ENCODE assay signal across 1 cellular context in the genomic region with DNA sequence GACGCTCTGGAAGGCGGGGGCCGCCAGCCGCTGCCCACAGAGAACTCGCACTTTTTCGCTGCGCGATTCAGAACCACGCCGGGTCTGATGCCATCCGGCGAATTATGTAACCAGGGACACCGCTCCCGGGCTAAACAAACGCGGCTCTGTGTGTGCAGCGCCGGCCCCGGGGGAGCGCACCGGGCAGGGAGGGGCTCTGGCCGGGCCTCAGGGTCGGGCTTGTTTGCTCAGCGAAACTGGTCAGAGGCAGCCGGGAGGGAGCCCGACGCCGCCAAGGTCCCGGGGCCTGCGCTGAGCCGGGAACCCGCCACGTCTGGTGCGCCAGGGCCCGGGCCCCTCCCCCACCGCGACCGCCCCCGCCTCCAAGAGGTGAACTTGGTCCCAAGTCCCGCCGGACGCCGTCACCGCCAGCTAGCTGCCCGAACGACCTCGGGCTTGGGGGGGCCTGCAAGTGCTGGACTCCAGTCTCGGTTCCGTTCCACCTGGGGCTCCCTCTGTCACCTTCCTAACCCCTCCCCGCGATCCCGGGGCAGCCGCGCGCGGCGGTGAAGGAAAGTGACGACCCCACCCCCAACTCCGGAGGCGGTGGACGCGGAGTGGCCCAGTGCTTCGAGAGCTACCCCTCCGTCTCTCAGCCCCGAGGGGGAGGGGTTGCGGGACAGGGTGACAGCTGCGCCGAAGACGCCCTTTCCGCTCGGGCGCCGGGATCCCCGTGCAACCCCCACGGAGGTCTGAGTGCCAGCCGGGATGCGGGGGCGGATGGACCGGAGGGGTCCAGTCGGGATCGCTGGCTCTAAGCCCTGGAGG.
TF ChIP-seq lines count a peak whose summit lies in the region.

No MANE protein-coding gene starts in this region.

TF ChIP-seq in HepG2, 621 proteins besides CTCF, POLR2A, EP300 and RAD21 (continued from another document and continues in another):
- TF ChIP-seq ZNF513 (CRISPR knock-in tag; conservative IDR thresholded peaks at IDR 0.05), result 0 out of 2 replicates have a peak, but pooled peaks have one; percentile 58
- TF ChIP-seq NONO (IDR thresholded peaks at IDR 0.05), result no peak
- peak; percentile 94 for TF ChIP-seq NONO (CRISPR knock-in tag; conservative IDR thresholded peaks at IDR 0.05)
- no peak for TF ChIP-seq CERS6 (CRISPR knock-in tag; IDR thresholded peaks at IDR 0.05)
- no peak for TF ChIP-seq TOPORS (CRISPR knock-in tag; IDR thresholded peaks at IDR 0.05)
- TF ChIP-seq ZNF614 (CRISPR knock-in tag; IDR thresholded peaks at IDR 0.05; ENCODE audit: borderline replicate concordance), result no peak
- TF ChIP-seq FOXA1 (IDR thresholded peaks at IDR 0.05), result no peak
- TF ChIP-seq FOXA1 (CRISPR knock-in tag; IDR thresholded peaks at IDR 0.05), result peak; percentile 92
- peak; percentile 37; the same call in 1 of the 2 replicates for TF ChIP-seq ZNF749 (CRISPR knock-in tag; IDR thresholded peaks at IDR 0.05; ENCODE audit: borderline replicate concordance)
- peak; percentile 42; the same call in 1 of the 2 replicates for TF ChIP-seq ZFP90 (CRISPR knock-in tag; IDR thresholded peaks at IDR 0.05; ENCODE audit: borderline replicate concordance)
- TF ChIP-seq DMAP1 (CRISPR knock-in tag; IDR thresholded peaks at IDR 0.05), result peak; percentile 81
- no peak for TF ChIP-seq ZNF883 (CRISPR knock-in tag; IDR thresholded peaks at IDR 0.05; ENCODE audit: not compliant biosample characterization)
- no peak for TF ChIP-seq JUND (CRISPR knock-in tag; IDR thresholded peaks at IDR 0.05)
- TF ChIP-seq, protein P1, sequence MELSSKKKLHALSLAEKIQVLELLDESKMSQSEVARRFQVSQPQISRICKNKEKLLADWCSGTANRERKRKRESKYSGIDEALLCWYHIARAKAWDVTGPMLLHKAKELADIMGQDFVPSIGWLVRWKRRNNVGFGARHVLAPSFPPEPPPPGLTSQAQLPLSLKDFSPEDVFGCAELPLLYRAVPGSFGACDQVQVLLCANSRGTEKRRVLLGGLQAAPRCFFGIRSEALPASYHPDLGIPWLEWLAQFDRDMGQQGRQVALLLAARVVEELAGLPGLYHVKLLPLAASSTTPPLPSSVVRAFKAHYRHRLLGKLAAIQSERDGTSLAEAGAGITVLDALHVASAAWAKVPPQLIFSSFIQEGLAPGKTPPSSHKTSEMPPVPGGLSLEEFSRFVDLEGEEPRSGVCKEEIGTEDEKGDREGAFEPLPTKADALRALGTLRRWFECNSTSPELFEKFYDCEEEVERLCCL (CRISPR knock-in tag; IDR thresholded peaks at IDR 0.05; ENCODE audit: borderline replicate concordance), result no peak
- peak; percentile 37; the same call in 1 of the 2 replicates for TF ChIP-seq NR2C2 (CRISPR knock-in tag; IDR thresholded peaks at IDR 0.05; ENCODE audit: borderline replicate concordance)
- TF ChIP-seq ZNF24 (IDR thresholded peaks at IDR 0.05), result no peak
- TF ChIP-seq, protein P2, sequence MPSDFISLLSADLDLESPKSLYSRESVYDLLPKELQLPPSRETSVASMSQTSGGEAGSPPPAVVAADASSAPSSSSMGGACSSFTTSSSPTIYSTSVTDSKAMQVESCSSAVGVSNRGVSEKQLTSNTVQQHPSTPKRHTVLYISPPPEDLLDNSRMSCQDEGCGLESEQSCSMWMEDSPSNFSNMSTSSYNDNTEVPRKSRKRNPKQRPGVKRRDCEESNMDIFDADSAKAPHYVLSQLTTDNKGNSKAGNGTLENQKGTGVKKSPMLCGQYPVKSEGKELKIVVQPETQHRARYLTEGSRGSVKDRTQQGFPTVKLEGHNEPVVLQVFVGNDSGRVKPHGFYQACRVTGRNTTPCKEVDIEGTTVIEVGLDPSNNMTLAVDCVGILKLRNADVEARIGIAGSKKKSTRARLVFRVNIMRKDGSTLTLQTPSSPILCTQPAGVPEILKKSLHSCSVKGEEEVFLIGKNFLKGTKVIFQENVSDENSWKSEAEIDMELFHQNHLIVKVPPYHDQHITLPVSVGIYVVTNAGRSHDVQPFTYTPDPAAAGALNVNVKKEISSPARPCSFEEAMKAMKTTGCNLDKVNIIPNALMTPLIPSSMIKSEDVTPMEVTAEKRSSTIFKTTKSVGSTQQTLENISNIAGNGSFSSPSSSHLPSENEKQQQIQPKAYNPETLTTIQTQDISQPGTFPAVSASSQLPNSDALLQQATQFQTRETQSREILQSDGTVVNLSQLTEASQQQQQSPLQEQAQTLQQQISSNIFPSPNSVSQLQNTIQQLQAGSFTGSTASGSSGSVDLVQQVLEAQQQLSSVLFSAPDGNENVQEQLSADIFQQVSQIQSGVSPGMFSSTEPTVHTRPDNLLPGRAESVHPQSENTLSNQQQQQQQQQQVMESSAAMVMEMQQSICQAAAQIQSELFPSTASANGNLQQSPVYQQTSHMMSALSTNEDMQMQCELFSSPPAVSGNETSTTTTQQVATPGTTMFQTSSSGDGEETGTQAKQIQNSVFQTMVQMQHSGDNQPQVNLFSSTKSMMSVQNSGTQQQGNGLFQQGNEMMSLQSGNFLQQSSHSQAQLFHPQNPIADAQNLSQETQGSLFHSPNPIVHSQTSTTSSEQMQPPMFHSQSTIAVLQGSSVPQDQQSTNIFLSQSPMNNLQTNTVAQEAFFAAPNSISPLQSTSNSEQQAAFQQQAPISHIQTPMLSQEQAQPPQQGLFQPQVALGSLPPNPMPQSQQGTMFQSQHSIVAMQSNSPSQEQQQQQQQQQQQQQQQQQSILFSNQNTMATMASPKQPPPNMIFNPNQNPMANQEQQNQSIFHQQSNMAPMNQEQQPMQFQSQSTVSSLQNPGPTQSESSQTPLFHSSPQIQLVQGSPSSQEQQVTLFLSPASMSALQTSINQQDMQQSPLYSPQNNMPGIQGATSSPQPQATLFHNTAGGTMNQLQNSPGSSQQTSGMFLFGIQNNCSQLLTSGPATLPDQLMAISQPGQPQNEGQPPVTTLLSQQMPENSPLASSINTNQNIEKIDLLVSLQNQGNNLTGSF (CRISPR knock-in tag; IDR thresholded peaks at IDR 0.05), result no peak
- TF ChIP-seq ZNF543 (CRISPR knock-in tag; IDR thresholded peaks at IDR 0.05), result no peak
- TF ChIP-seq REXO4 (CRISPR knock-in tag; IDR thresholded peaks at IDR 0.05; ENCODE audit: borderline replicate concordance), result no peak
- no peak; the same call in 1 of the 2 replicates for TF ChIP-seq NR2F2 (IDR thresholded peaks at IDR 0.05; ENCODE audit: borderline replicate concordance, low read depth)
- TF ChIP-seq HMG20A (CRISPR knock-in tag; IDR thresholded peaks at IDR 0.05; ENCODE audit: borderline replicate concordance), result peak; percentile 52; the same call in 1 of the 2 replicates
- no peak for TF ChIP-seq ZSCAN12 (CRISPR knock-in tag; IDR thresholded peaks at IDR 0.05)
- TF ChIP-seq, protein P3, sequence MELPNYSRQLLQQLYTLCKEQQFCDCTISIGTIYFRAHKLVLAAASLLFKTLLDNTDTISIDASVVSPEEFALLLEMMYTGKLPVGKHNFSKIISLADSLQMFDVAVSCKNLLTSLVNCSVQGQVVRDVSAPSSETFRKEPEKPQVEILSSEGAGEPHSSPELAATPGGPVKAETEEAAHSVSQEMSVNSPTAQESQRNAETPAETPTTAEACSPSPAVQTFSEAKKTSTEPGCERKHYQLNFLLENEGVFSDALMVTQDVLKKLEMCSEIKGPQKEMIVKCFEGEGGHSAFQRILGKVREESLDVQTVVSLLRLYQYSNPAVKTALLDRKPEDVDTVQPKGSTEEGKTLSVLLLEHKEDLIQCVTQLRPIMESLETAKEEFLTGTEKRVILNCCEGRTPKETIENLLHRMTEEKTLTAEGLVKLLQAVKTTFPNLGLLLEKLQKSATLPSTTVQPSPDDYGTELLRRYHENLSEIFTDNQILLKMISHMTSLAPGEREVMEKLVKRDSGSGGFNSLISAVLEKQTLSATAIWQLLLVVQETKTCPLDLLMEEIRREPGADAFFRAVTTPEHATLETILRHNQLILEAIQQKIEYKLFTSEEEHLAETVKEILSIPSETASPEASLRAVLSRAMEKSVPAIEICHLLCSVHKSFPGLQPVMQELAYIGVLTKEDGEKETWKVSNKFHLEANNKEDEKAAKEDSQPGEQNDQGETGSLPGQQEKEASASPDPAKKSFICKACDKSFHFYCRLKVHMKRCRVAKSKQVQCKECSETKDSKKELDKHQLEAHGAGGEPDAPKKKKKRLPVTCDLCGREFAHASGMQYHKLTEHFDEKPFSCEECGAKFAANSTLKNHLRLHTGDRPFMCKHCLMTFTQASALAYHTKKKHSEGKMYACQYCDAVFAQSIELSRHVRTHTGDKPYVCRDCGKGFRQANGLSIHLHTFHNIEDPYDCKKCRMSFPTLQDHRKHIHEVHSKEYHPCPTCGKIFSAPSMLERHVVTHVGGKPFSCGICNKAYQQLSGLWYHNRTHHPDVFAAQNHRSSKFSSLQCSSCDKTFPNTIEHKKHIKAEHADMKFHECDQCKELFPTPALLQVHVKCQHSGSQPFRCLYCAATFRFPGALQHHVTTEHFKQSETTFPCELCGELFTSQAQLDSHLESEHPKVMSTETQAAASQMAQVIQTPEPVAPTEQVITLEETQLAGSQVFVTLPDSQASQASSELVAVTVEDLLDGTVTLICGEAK (IDR thresholded peaks at IDR 0.05), result no peak
- TF ChIP-seq, protein P3 (CRISPR knock-in tag; IDR thresholded peaks at IDR 0.05), result peak; percentile 19; the same call in 1 of the 2 replicates
- peak; percentile 45; the same call in 1 of the 2 replicates for TF ChIP-seq ZNF44 (CRISPR knock-in tag; IDR thresholded peaks at IDR 0.05)
- peak; percentile 65 for TF ChIP-seq CBFB (CRISPR knock-in tag; IDR thresholded peaks at IDR 0.05)
- no peak for TF ChIP-seq ZNF615 (CRISPR knock-in tag; IDR thresholded peaks at IDR 0.05; ENCODE audit: borderline replicate concordance)
- no peak; the same call in 1 of the 2 replicates for TF ChIP-seq ZNF317 (CRISPR knock-in tag; IDR thresholded peaks at IDR 0.05)
- TF ChIP-seq FOXC1 (CRISPR knock-in tag; IDR thresholded peaks at IDR 0.05; ENCODE audit: borderline replicate concordance), result peak; percentile 51; the same call in 1 of the 2 replicates
- TF ChIP-seq HNRNPL (IDR thresholded peaks at IDR 0.05; ENCODE audit: low read depth, low read length), result no peak
- TF ChIP-seq ZBTB4 (CRISPR knock-in tag; IDR thresholded peaks at IDR 0.05; ENCODE audit: borderline replicate concordance), result no peak
- TF ChIP-seq ZNF75D (CRISPR knock-in tag; IDR thresholded peaks at IDR 0.05; ENCODE audit: borderline replicate concordance), result no peak
- no peak; the same call in 1 of the 2 replicates for TF ChIP-seq PAF1 (CRISPR knock-in tag; IDR thresholded peaks at IDR 0.05)
- no peak; the same call in 1 of the 2 replicates for TF ChIP-seq ZNF879 (CRISPR knock-in tag; IDR thresholded peaks at IDR 0.05)
